Comparison of ENCODE assay signal across 1 cellular context in the genomic region with DNA sequence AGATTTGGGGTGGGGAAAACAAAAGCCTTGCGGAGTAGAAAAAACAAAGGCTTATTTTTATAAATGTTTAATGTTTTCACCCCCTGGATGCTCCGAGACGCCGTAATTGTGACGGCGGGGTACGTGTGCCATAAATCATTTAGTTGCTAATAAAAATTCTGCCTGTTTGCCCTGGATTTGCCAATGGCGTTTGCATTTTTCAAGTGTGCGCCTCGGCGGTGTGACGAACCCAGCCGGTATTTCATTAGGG.
TF ChIP-seq lines count a peak whose summit lies in the region.

No MANE protein-coding gene starts in this region.

TF ChIP-seq in HepG2, 621 proteins besides CTCF, POLR2A, EP300 and RAD21 (continued from another document):
- TF ChIP-seq ZFP91 (CRISPR knock-in tag; IDR thresholded peaks at IDR 0.05; ENCODE audit: borderline replicate concordance) (0 out of 2 replicates have a peak, but pooled peaks have one; percentile 13), CCAR2 (optimal IDR thresholded peaks at IDR 0.05; ENCODE audit: low read depth, low read length) (no peak), ZNF34 (CRISPR knock-in tag; IDR thresholded peaks at IDR 0.05; ENCODE audit: borderline replicate concordance) (no peak), ZBTB44 (CRISPR knock-in tag; IDR thresholded peaks at IDR 0.05) (0 out of 2 replicates have a peak, but pooled peaks have one; percentile 4), MYC (CRISPR knock-in tag; IDR thresholded peaks at IDR 0.05; ENCODE audit: borderline replicate concordance) (no peak), ZNF501 (CRISPR knock-in tag; IDR thresholded peaks at IDR 0.05) (peak; percentile 16; the same call in 1 of the 2 replicates)
TF ChIP-seq in HepG2: peak in this region for 5.
